39 cellular contexts compared by ENCODE assay signal in the genomic region with DNA sequence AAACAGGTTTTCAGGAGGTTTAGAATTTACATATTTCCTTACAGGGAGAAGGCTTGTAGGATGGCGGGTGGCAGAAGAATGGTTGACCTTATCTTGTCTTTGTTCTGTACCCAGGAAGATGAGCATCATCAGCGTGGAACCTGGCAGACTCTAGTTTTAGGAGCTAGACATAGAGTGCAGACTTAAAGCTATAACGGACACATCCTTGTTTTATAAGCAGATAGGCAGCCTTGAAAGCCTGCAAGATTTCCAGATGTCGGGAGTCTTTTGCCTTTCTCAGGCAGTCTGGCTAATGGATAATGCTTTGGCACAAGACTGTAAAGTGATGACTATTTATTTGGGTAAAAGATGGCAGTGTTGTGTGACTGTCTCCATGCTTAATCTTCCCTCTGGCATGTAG. TPM values are rescaled to one million over a fixed set of nuclear protein-coding genes. Genes with fewer than 3 reads are reported as not detected.
"Had no signal": no experiment of that assay in that cellular context is flagged by ENCODE, and none has a peak within 500 bp of the region (broad histone marks: within the 10 kb centered on the region; RNA-seq: fewer than 3 reads in every experiment).

No MANE protein-coding gene starts in this region.

- H3K9me3 Mint-ChIP-seq: activated CD4-positive, alpha-beta memory T cell treated with anti-CD3 and anti-CD28 coated beads for 36 hours; activated CD4-positive, alpha-beta T cell treated with anti-CD3 and anti-CD28 coated beads, Interleukin-2, amount 10 ng/mL, durations not matched to agents 24 days and 14 days; activated CD8-positive, alpha-beta T cell treated with anti-CD3 and anti-CD28 coated beads for 36 hours; activated naive CD4-positive, alpha-beta T cell treated with anti-CD3 and anti-CD28 coated beads for 36 hours; activated naive CD8-positive, alpha-beta T cell treated with anti-CD3 and anti-CD28 coated beads for 36 hours; activated T-helper 17 cell treated with anti-CD3 and anti-CD28 coated beads, Interleukin-2, amount 50 U/mL, for 72 hours; T-helper 2 cell treated with Interferon-gamma antibody and Interleukin-4, amounts not matched to agents 5 μg/mL and 100 μg/mL, for 36 hours had no signal

- H3K9me3 ChIP-seq: adrenal gland, body of pancreas, breast epithelium had no signal

- H3K36me3 ChIP-seq: adrenal gland, brain microvascular endothelial cell, breast epithelium, cardiac muscle cell had no signal

- H3K4me1 Mint-ChIP-seq: activated B cell treated with CpG ODN at 0.5 μM for 24 hours; activated CD4-positive, alpha-beta T cell treated with anti-CD3 and anti-CD28 coated beads, Interleukin-2, amount 10 ng/mL, durations not matched to agents 24 days and 14 days; activated naive CD8-positive, alpha-beta T cell treated with anti-CD3 and anti-CD28 coated beads for 36 hours; activated T-helper 17 cell treated with anti-CD3 and anti-CD28 coated beads, Interleukin-2, amount 50 U/mL, for 72 hours had no signal

- H3K4me3 Mint-ChIP-seq: activated B cell treated with CpG ODN at 0.5 μM for 24 hours; activated CD4-positive, alpha-beta memory T cell treated with anti-CD3 and anti-CD28 coated beads for 36 hours; activated CD4-positive, alpha-beta T cell treated with anti-CD3 and anti-CD28 coated beads, Interleukin-2, amount 10 ng/mL, durations not matched to agents 24 days and 14 days; activated CD8-positive, alpha-beta T cell treated with anti-CD3 and anti-CD28 coated beads for 36 hours; activated naive CD4-positive, alpha-beta T cell treated with anti-CD3 and anti-CD28 coated beads for 36 hours; activated naive CD8-positive, alpha-beta T cell treated with anti-CD3 and anti-CD28 coated beads for 36 hours; activated T-cell treated with anti-CD3 and anti-CD28 coated beads, Interleukin-2, amount 50 U/mL, for 4 hours; activated T-cell treated with anti-CD3 and anti-CD28 coated beads, Interleukin-2, amount 50 U/mL, for 72 hours; activated T-helper 1 cell treated with anti-CD3 and anti-CD28 coated beads, Interleukin-12 subunit alpha, Interleukin-12 subunit beta, Interleukin-2, Interleukin-4 antibody, amounts not matched to agents 30 ng/mL and 10 ng/mL and 1 ng/mL, durations not matched to agents 14 hours and 24 hours and 36 hours; activated T-helper 17 cell treated with anti-CD3 and anti-CD28 coated beads, Interleukin-2, amount 50 U/mL, for 72 hours; T-helper 1 cell treated with Interleukin-12 subunit alpha and Interleukin-12 subunit beta and Interleukin-4 antibody, amounts not matched to agents 30 μg/mL and 1 μg/mL, for 36 hours; T-helper 2 cell treated with Interferon-gamma antibody and Interleukin-4, amounts not matched to agents 5 μg/mL and 100 μg/mL, for 36 hours had no signal

- FAIRE-seq: astrocyte, TTC549 had no signal

- H3K27ac ChIP-seq: adrenal gland, body of pancreas, brain microvascular endothelial cell, breast epithelium, cardiac muscle cell, VCaP had no signal

- H3K27ac Mint-ChIP-seq: activated B cell treated with CpG ODN at 0.5 μM for 24 hours; activated CD4-positive, alpha-beta memory T cell treated with anti-CD3 and anti-CD28 coated beads for 36 hours; activated CD4-positive, alpha-beta T cell treated with anti-CD3 and anti-CD28 coated beads, Interleukin-2, amount 10 ng/mL, durations not matched to agents 24 days and 14 days; activated CD8-positive, alpha-beta T cell treated with anti-CD3 and anti-CD28 coated beads for 36 hours; activated naive CD4-positive, alpha-beta T cell treated with anti-CD3 and anti-CD28 coated beads for 36 hours; activated naive CD4-positive, alpha-beta T cell treated with anti-CD3 and anti-CD28 coated beads, Interleukin-2, amount 50 U/mL, for 72 hours; activated naive CD8-positive, alpha-beta T cell treated with anti-CD3 and anti-CD28 coated beads for 36 hours; activated T-cell treated with anti-CD3 and anti-CD28 coated beads, Interleukin-2, amount 50 U/mL, for 72 hours; activated T-helper 1 cell treated with anti-CD3 and anti-CD28 coated beads, Interleukin-12 subunit alpha, Interleukin-12 subunit beta, Interleukin-2, Interleukin-4 antibody, amounts not matched to agents 30 ng/mL and 10 ng/mL and 1 ng/mL, durations not matched to agents 14 hours and 24 hours and 36 hours; activated T-helper 17 cell treated with anti-CD3 and anti-CD28 coated beads, Interleukin-2, amount 50 U/mL, for 72 hours; T-helper 1 cell treated with Interleukin-12 subunit alpha and Interleukin-12 subunit beta and Interleukin-4 antibody, amounts not matched to agents 30 μg/mL and 1 μg/mL, for 36 hours; T-helper 2 cell treated with Interferon-gamma antibody and Interleukin-4, amounts not matched to agents 5 μg/mL and 100 μg/mL, for 36 hours had no signal

- ATAC-seq: activated CD8-positive, alpha-beta T cell treated with anti-CD3 and anti-CD28 coated beads for 36 hours; activated naive CD4-positive, alpha-beta T cell treated with anti-CD3 and anti-CD28 coated beads, Interleukin-2, amount 50 U/mL, for 72 hours; activated T-cell treated with anti-CD3 and anti-CD28 coated beads, Interleukin-2, amount 50 U/mL, for 4 hours; activated T-cell treated with anti-CD3 and anti-CD28 coated beads, Interleukin-2, amount 50 U/mL, for 72 hours; activated T-helper 17 cell treated with anti-CD3 and anti-CD28 coated beads, Interleukin-2, amount 50 U/mL, for 72 hours; body of pancreas had no signal

- H3K36me3 Mint-ChIP-seq: activated CD4-positive, alpha-beta memory T cell treated with anti-CD3 and anti-CD28 coated beads for 36 hours; activated naive CD4-positive, alpha-beta T cell treated with anti-CD3 and anti-CD28 coated beads, Interleukin-2, amount 50 U/mL, for 72 hours; activated naive CD8-positive, alpha-beta T cell treated with anti-CD3 and anti-CD28 coated beads for 36 hours had no signal

- H3K27me3 ChIP-seq: body of pancreas had no signal

- H3K4me1 ChIP-seq: adrenal gland, breast epithelium had no signal

- DNase-seq: activated B cell treated with CpG ODN at 0.5 μM for 24 hours; activated CD4-positive, alpha-beta memory T cell treated with anti-CD3 and anti-CD28 coated beads for 36 hours; activated CD4-positive, alpha-beta T cell treated with anti-CD3 and anti-CD28 coated beads for 4 hours; activated CD4-positive, alpha-beta T cell treated with anti-CD3 and anti-CD28 coated beads, Interleukin-2, amount 10 ng/mL, durations not matched to agents 24 days and 14 days; activated CD4-positive, alpha-beta T cell treated with anti-CD3 and anti-CD28 coated beads, Interleukin-2, amount 50 U/mL, for 1 hour; activated CD4-positive, alpha-beta T cell treated with anti-CD3 and anti-CD28 coated beads, Interleukin-2, amount 50 U/mL, for 4 hours; activated CD4-positive, CD25-positive, alpha-beta regulatory T cell treated with anti-CD3 and anti-CD28 coated beads, Interleukin-2, amount 50 U/mL, for 72 hours; activated CD8-positive, alpha-beta memory T cell treated with anti-CD3 and anti-CD28 coated beads, Interleukin-2, amount 50 U/mL, for 4 hours; activated CD8-positive, alpha-beta T cell treated with anti-CD3 and anti-CD28 coated beads for 36 hours; activated effector memory CD4-positive, alpha-beta T cell treated with anti-CD3 and anti-CD28 coated beads, Interleukin-2, amount 50 U/mL, for 16 hours; activated gamma-delta T cell treated with Interleukin-2 at 50 U/mL for 16 hours; activated naive CD4-positive, alpha-beta T cell; activated naive CD4-positive, alpha-beta T cell treated with anti-CD3 and anti-CD28 coated beads for 36 hours; activated naive CD4-positive, alpha-beta T cell treated with anti-CD3 and anti-CD28 coated beads, Interleukin-2, amount 50 U/mL, for 16 hours; activated naive CD8-positive, alpha-beta T cell treated with anti-CD3 and anti-CD28 coated beads for 36 hours; activated T-cell treated with anti-CD3 and anti-CD28 coated beads for 4 hours; activated T-cell treated with anti-CD3 and anti-CD28 coated beads, Interleukin-2, amount 50 U/mL, for 1 hour; activated T-cell treated with anti-CD3 and anti-CD28 coated beads, Interleukin-2, amount 50 U/mL, for 4 hours; activated T-cell treated with anti-CD3 and anti-CD28 coated beads, Interleukin-2, amount 50 U/mL, for 72 hours; adrenal gland; amniotic stem cell; aorta; body of pancreas; brain microvascular endothelial cell; caudate nucleus; SW 1271; T-helper 1 cell; T-helper 2 cell; T-helper 9 cell had no signal

- H3K4me3 ChIP-seq: adrenal gland, body of pancreas, breast epithelium, cardiac muscle cell had no signal

RNA-seq across cellular contexts. Expression of a gene that starts 11.7 kb away (rescaled TPM):
- total RNA-seq: activated B cell treated with CpG ODN at 0.5 μM for 24 hours; activated CD4-positive, alpha-beta memory T cell treated with anti-CD3 and anti-CD28 coated beads for 36 hours; activated CD4-positive, alpha-beta T cell treated with anti-CD3 and anti-CD28 coated beads, Interleukin-2, amount 10 ng/mL, durations not matched to agents 24 days and 14 days; activated CD8-positive, alpha-beta T cell treated with anti-CD3 and anti-CD28 coated beads for 36 hours; activated naive CD4-positive, alpha-beta T cell treated with anti-CD3 and anti-CD28 coated beads for 36 hours; activated naive CD4-positive, alpha-beta T cell treated with anti-CD3 and anti-CD28 coated beads, Interleukin-2, amount 50 U/mL, for 72 hours; activated naive CD8-positive, alpha-beta T cell treated with anti-CD3 and anti-CD28 coated beads for 36 hours; activated T-cell treated with anti-CD3 and anti-CD28 coated beads, Interleukin-2, amount 50 U/mL, for 4 hours; activated T-cell treated with anti-CD3 and anti-CD28 coated beads, Interleukin-2, amount 50 U/mL, for 72 hours; activated T-helper 1 cell treated with anti-CD3 and anti-CD28 coated beads, Interleukin-12 subunit alpha, Interleukin-12 subunit beta, Interleukin-2, Interleukin-4 antibody, amounts not matched to agents 30 ng/mL and 10 ng/mL and 1 ng/mL, durations not matched to agents 14 hours and 24 hours and 36 hours; activated T-helper 17 cell treated with anti-CD3 and anti-CD28 coated beads, Interleukin-2, amount 50 U/mL, for 72 hours; adrenal gland; aorta; astrocyte; breast epithelium; cardiac muscle cell had no signal
- polyA plus RNA-seq: cardiac muscle cell had no signal

RNA-seq across cellular contexts. Expression of a gene that starts 20.7 kb away (rescaled TPM):
- total RNA-seq: activated B cell treated with CpG ODN at 0.5 μM for 24 hours; activated CD4-positive, alpha-beta memory T cell treated with anti-CD3 and anti-CD28 coated beads for 36 hours; activated CD4-positive, alpha-beta T cell treated with anti-CD3 and anti-CD28 coated beads, Interleukin-2, amount 10 ng/mL, durations not matched to agents 24 days and 14 days; activated CD8-positive, alpha-beta T cell treated with anti-CD3 and anti-CD28 coated beads for 36 hours; activated naive CD4-positive, alpha-beta T cell treated with anti-CD3 and anti-CD28 coated beads for 36 hours; activated naive CD4-positive, alpha-beta T cell treated with anti-CD3 and anti-CD28 coated beads, Interleukin-2, amount 50 U/mL, for 72 hours; activated naive CD8-positive, alpha-beta T cell treated with anti-CD3 and anti-CD28 coated beads for 36 hours; activated T-cell treated with anti-CD3 and anti-CD28 coated beads, Interleukin-2, amount 50 U/mL, for 4 hours; activated T-cell treated with anti-CD3 and anti-CD28 coated beads, Interleukin-2, amount 50 U/mL, for 72 hours; activated T-helper 1 cell treated with anti-CD3 and anti-CD28 coated beads, Interleukin-12 subunit alpha, Interleukin-12 subunit beta, Interleukin-2, Interleukin-4 antibody, amounts not matched to agents 30 ng/mL and 10 ng/mL and 1 ng/mL, durations not matched to agents 14 hours and 24 hours and 36 hours; activated T-helper 17 cell treated with anti-CD3 and anti-CD28 coated beads, Interleukin-2, amount 50 U/mL, for 72 hours; adrenal gland; aorta; astrocyte; breast epithelium; cardiac muscle cell had no signal
- polyA plus RNA-seq: adrenal gland, cardiac muscle cell had no signal
